31 cellular contexts compared by ENCODE assay signal in the genomic region with DNA sequence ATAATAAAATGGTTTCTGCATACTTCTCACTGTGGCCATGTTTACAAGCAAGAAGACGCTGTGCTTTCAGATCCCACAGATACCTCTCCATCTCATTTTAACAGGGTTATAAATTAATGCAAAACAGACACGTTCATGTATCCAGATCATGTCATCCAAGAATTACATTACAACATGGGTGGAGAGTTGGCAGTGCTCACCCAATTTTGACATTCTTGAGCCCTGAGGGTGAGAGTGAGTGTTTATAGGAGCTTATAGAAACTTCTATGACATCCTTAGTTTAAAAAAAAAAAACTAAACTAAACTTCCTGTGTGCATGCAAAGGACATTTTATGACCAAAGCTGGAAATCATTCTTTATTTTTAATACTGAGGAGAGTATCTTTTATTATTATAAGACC. TPM values are rescaled to one million over a fixed set of nuclear protein-coding genes. Genes with fewer than 3 reads are reported as not detected.
"Had no signal": no experiment of that assay in that cellular context is flagged by ENCODE, and none has a peak within 500 bp of the region (broad histone marks: within the 10 kb centered on the region; RNA-seq: fewer than 3 reads in every experiment).

No MANE protein-coding gene starts in this region.

- H3K4me3 ChIP-seq: adrenal gland, ascending aorta, coronary artery, gastroesophageal sphincter, pancreas, prostate gland, thoracic aorta, uterus had no signal

- H3K9me3 ChIP-seq: adrenal gland, ascending aorta, gastroesophageal sphincter, pancreas, prostate gland, thoracic aorta, uterus had no signal

- H3K4me1 ChIP-seq: adrenal gland, ascending aorta, gastroesophageal sphincter, pancreas, prostate gland, uterus had no signal

- H3K27me3 ChIP-seq: adrenal gland, ascending aorta, gastroesophageal sphincter, pancreas, uterus had no signal

- H3K36me3 ChIP-seq: adrenal gland, ascending aorta, gastroesophageal sphincter, pancreas, prostate gland, thoracic aorta, uterus had no signal

- H3K27ac ChIP-seq: adrenal gland, ascending aorta, coronary artery, gastroesophageal sphincter, pancreas, prostate gland, thoracic aorta, uterus had no signal

- DNase-seq: activated B cell treated with CpG ODN at 0.5 μM for 24 hours; activated CD4-positive, alpha-beta T cell treated with anti-CD3 and anti-CD28 coated beads for 36 hours; activated CD8-positive, alpha-beta memory T cell treated with anti-CD3 and anti-CD28 coated beads, Interleukin-2, amount 10 ng/mL, durations not matched to agents 7 days and 5 days; activated CD8-positive, alpha-beta T cell treated with anti-CD3 and anti-CD28 coated beads, Interleukin-2, amount 10 ng/mL, durations not matched to agents 7 days and 5 days; activated naive CD4-positive, alpha-beta T cell; activated T-cell treated with anti-CD3 and anti-CD28 coated beads, Interleukin-2, amount 50 U/mL, for 48 hours; effector memory CD8-positive, alpha-beta T cell; head of caudate nucleus; hypothalamus; immature natural killer cell; naive thymus-derived CD8-positive, alpha-beta T cell; nucleus accumbens; pancreas; retina; small intestine; stimulated activated CD4-positive, alpha-beta T cell treated with anti-CD3 and anti-CD28 coated beads, Interleukin-4, amount 100 ng/mL, for 24 hours; uterus had no signal

RNA-seq across cellular contexts. Expression of a gene that starts 9.1 kb away (rescaled TPM):
- total RNA-seq: activated B cell treated with CpG ODN at 0.5 μM for 24 hours; activated CD4-positive, alpha-beta T cell treated with anti-CD3 and anti-CD28 coated beads for 36 hours; activated CD8-positive, alpha-beta memory T cell treated with anti-CD3 and anti-CD28 coated beads, Interleukin-2, amount 10 ng/mL, durations not matched to agents 7 days and 5 days; activated CD8-positive, alpha-beta T cell treated with anti-CD3 and anti-CD28 coated beads, Interleukin-2, amount 10 ng/mL, durations not matched to agents 7 days and 5 days; adrenal gland; ascending aorta; cardiac septum; cerebellum; gastroesophageal sphincter; kidney epithelial cell; lower leg skin; naive thymus-derived CD8-positive, alpha-beta T cell; neural crest cell; pancreas; sciatic nerve; subcutaneous adipose tissue; thoracic aorta; uterus had no signal
- polyA plus RNA-seq: adrenal gland; esophagus; immature natural killer cell; naive thymus-derived CD8-positive, alpha-beta T cell; pancreas; small intestine had no signal

RNA-seq across cellular contexts. Expression of a gene that starts 30.7 kb away (rescaled TPM):
- total RNA-seq: ascending aorta had no signal
